In genomic region chr4:145481942-145482208, GRCh38 we compare ENCODE assay signal across 9 cellular contexts. TPM values are rescaled to one million over a fixed set of nuclear protein-coding genes. Genes with fewer than 3 reads are reported as not detected.
DNase-seq lines count a peak whose midpoint lies in the region; ATAC-seq and TF ChIP-seq lines count a peak whose summit lies in the region.
"Had no signal": no experiment of that assay in that cellular context is flagged by ENCODE, and none has a peak within 500 bp of the region (broad histone marks: within the 10 kb centered on the region; RNA-seq: fewer than 3 reads in every experiment).

No MANE protein-coding gene starts in this region.

- peak overlapping the region; percentile 41 for H3K4me3 ChIP-seq in CD8-positive, alpha-beta T cell (ENCODE audit: low read depth, low read length)
- peak overlapping the region; percentile 83 for H3K4me3 ChIP-seq in neural cell (ENCODE audit: low read length)

- peak overlapping the region; percentile 57 for H3K4me3 Mint-ChIP-seq in CD8-positive, alpha-beta T cell
- peak overlapping the region in 1 of 2 donors; percentile 72 for H3K4me3 Mint-ChIP-seq in effector memory CD8-positive, alpha-beta T cell

- H3K9ac ChIP-seq in neural cell (ENCODE audit: low read length) = peak overlapping the region; percentile 86

- TF ChIP-seq EP300 in neural cell (conservative IDR thresholded peaks at IDR 0.05; ENCODE audit: poor library complexity, severe bottlenecking) = no peak

- TF ChIP-seq CTCF in CD8-positive, alpha-beta T cell (IDR thresholded peaks at IDR 0.05) = no peak
- TF ChIP-seq CTCF in neural cell (IDR thresholded peaks at IDR 0.05; ENCODE audit: poor library complexity, severe bottlenecking) = no peak

- H3K4me2 ChIP-seq in neural cell (ENCODE audit: low read length) = no peak overlapping the region

- no peaks in the 10 kb centered on the region for H3K4me1 ChIP-seq in CD8-positive, alpha-beta T cell (ENCODE audit: insufficient read depth, low read length)

- H3K27ac ChIP-seq in CD8-positive, alpha-beta T cell (ENCODE audit: low read depth, low read length) = no peak overlapping the region
- peak overlapping the region; percentile 93 for H3K27ac ChIP-seq in neural cell (ENCODE audit: low read length)

- peaks cover 6% of the 10 kb centered on the region for H3K4me1 Mint-ChIP-seq in CD8-positive, alpha-beta T cell (ENCODE audit: low read depth)
- H3K4me1 Mint-ChIP-seq in effector memory CD8-positive, alpha-beta T cell (ENCODE audit: low read depth in 2 of 2) = peaks cover 6 to 7% of the 10 kb centered on the region in 2 donors

- no peaks in the 10 kb centered on the region for H3K9me3 Mint-ChIP-seq in CD8-positive, alpha-beta T cell
- no peaks in the 10 kb centered on the region for H3K9me3 Mint-ChIP-seq in effector memory CD8-positive, alpha-beta T cell
- H3K9me3 Mint-ChIP-seq: activated naive CD4-positive, alpha-beta T cell treated with anti-CD3 and anti-CD28 coated beads, Interleukin-2, amount 50 U/mL, for 24 hours had no signal

- H3K36me3 Mint-ChIP-seq in CD8-positive, alpha-beta T cell = no peaks in the 10 kb centered on the region
- H3K36me3 Mint-ChIP-seq in effector memory CD8-positive, alpha-beta T cell (ENCODE audit: insufficient read depth) = no peaks in the 10 kb centered on the region
- H3K36me3 Mint-ChIP-seq: activated naive CD4-positive, alpha-beta T cell treated with anti-CD3 and anti-CD28 coated beads, Interleukin-2, amount 50 U/mL, for 24 hours had no signal

- peaks cover 40% of the 10 kb centered on the region for H3K79me2 ChIP-seq in neural cell (replicated peaks; ENCODE audit: insufficient read depth, low read length)

- no peak for ATAC-seq in CD8-positive, alpha-beta T cell
- peak; percentile 13 for ATAC-seq in HG03565 (IDR thresholded peaks at IDR 0.05; ENCODE audit: unreplicated experiment)
- peak; percentile 17 for ATAC-seq in effector memory CD8-positive, alpha-beta T cell (replicated peaks)
- no peak for ATAC-seq in GM21786 (IDR thresholded peaks at IDR 0.05; ENCODE audit: unreplicated experiment)

- no peaks in the 10 kb centered on the region for H3F3A ChIP-seq in neural cell (ENCODE audit: insufficient read depth, low read length, poor library complexity, severe bottlenecking)

- no peaks in the 10 kb centered on the region for H3K36me3 ChIP-seq in CD8-positive, alpha-beta T cell (ENCODE audit: insufficient read depth, low read length)
- no peaks in the 10 kb centered on the region for H3K36me3 ChIP-seq in neural cell (ENCODE audit: insufficient read depth, low read length)

- H3K27ac Mint-ChIP-seq in CD8-positive, alpha-beta T cell = no peak overlapping the region
- no peak overlapping the region for H3K27ac Mint-ChIP-seq in effector memory CD8-positive, alpha-beta T cell

- no peaks in the 10 kb centered on the region for H3K9me2 ChIP-seq in neural cell (ENCODE audit: insufficient read depth, low read length)

- CTCF ChIA-PET in CD8-positive, alpha-beta T cell (lab: Charles Lee) = no interaction called here

- no peaks in the 10 kb centered on the region for H3K27me3 ChIP-seq in CD8-positive, alpha-beta T cell (ENCODE audit: insufficient read depth, low read length)
- no peaks in the 10 kb centered on the region for H3K27me3 ChIP-seq in neural cell (ENCODE audit: insufficient read depth, low read depth, low read length)

- no peaks in the 10 kb centered on the region for H4K20me1 ChIP-seq in neural cell (ENCODE audit: insufficient read depth)

- DNase-seq in CD8-positive, alpha-beta T cell = no peak
- peak in 1 of 3 experiments; percentile 26 for DNase-seq in effector memory CD8-positive, alpha-beta T cell
- no peak for DNase-seq in UCSD-AML1 (lab: John Stamatoyannopoulos, UW; ENCODE audit: unreplicated experiment)
- no peak for DNase-seq in SIG-M5 (lab: John Stamatoyannopoulos, UW)
- no peak for DNase-seq in NOMO-1 (lab: John Stamatoyannopoulos, UW; ENCODE audit: unreplicated experiment in 2 of 2)

- POLR2A ChIA-PET in CD8-positive, alpha-beta T cell (lab: Charles Lee) = no interaction called here

- peak overlapping the region; percentile 70 for H2AFZ ChIP-seq in neural cell (ENCODE audit: low read depth, low read length)

- no peak for TF ChIP-seq RAD21 in neural cell (conservative IDR thresholded peaks at IDR 0.05)

- peaks cover 31% of the 10 kb centered on the region for H3K27me3 Mint-ChIP-seq in CD8-positive, alpha-beta T cell (ENCODE audit: low read depth)
- H3K27me3 Mint-ChIP-seq in effector memory CD8-positive, alpha-beta T cell = peaks cover 17 to 38% of the 10 kb centered on the region in 2 donors

- no peaks in the 10 kb centered on the region for H3K9me3 ChIP-seq in CD8-positive, alpha-beta T cell (ENCODE audit: low read length)
- H3K9me3 ChIP-seq in neural cell (ENCODE audit: low read length) = no peaks in the 10 kb centered on the region

- intact Hi-C loops in CD8-positive, alpha-beta T cell (cut with DNase I, micrococcal nuclease) = no loop called here

TF ChIP-seq in neural cell, 6 proteins besides CTCF, POLR2A, EP300 and RAD21:
- TF ChIP-seq MXI1 (conservative IDR thresholded peaks at IDR 0.05; ENCODE audit: poor library complexity, severe bottlenecking) (no peak), REST (IDR thresholded peaks at IDR 0.05; ENCODE audit: borderline replicate concordance) (no peak), EZH2 (IDR thresholded peaks at IDR 0.05; ENCODE audit: borderline replicate concordance, insufficient read depth, low read length, poor library complexity, severe bottlenecking) (no peak), TAF1 (IDR thresholded peaks at IDR 0.05; ENCODE audit: low read depth) (no peak), POLR2AphosphoS5 (IDR thresholded peaks at IDR 0.05) (no peak), SMC3 (conservative IDR thresholded peaks at IDR 0.05; ENCODE audit: poor library complexity) (no peak)
TF ChIP-seq in neural cell: peak in this region for 0.

RNA-seq across cellular contexts. Expression of gene SMAD1, which starts 0.2 kb away (rescaled TPM):
- total RNA-seq in CD8-positive, alpha-beta T cell = not detected
- 26.8 and 31.7 TPM in 2 replicates for polyA plus RNA-seq in neural cell
- 25.3 and 49.1 TPM in 2 replicates for polyA minus RNA-seq in neural cell

Comparison
In these comparisons a context has a peak if more than half of its experiments do, and no peak if none do; other contexts are left out.
1. ATAC-seq: peak in HG03565 (single experiment) and effector memory CD8-positive, alpha-beta T cell (single experiment); none in CD8-positive, alpha-beta T cell (single experiment) and GM21786 (single experiment).